8 cellular contexts compared by ENCODE assay signal in genomic region chr13:42883771-42884170, GRCh38.
A peak's percentile ranks its signal among the peaks of the same experiment; 100 is the strongest.
DNase-seq lines count a peak whose midpoint lies in the region; ATAC-seq and TF ChIP-seq lines count a peak whose summit lies in the region.

No MANE protein-coding gene starts in this region.

- H3K4me3 ChIP-seq in OCI-LY3 (ENCODE audit: low read length), result no peak overlapping the region
- no peak overlapping the region for H3K4me3 ChIP-seq in fibroblast of villous mesenchyme (ENCODE audit: low read depth, low read length)

- H3K27ac ChIP-seq in 22Rv1, result no peak overlapping the region
- H3K27ac ChIP-seq in OCI-LY3 (ENCODE audit: low read length), result no peak overlapping the region

- no peaks in the 10 kb centered on the region for H3K36me3 ChIP-seq in OCI-LY3 (replicated peaks; ENCODE audit: low read depth, low read length)

- H3K9me3 ChIP-seq in OCI-LY3 (ENCODE audit: insufficient read depth, low read length), result no peaks in the 10 kb centered on the region

- no peaks in the 10 kb centered on the region for H3K79me2 ChIP-seq in OCI-LY3 (ENCODE audit: low read length)

- TF ChIP-seq CTCF in 22Rv1 (IDR thresholded peaks at IDR 0.05), result peak; percentile 31
- TF ChIP-seq CTCF in OCI-LY3 (IDR thresholded peaks at IDR 0.05; ENCODE audit: low read depth, low read length), result peak; percentile 41
- TF ChIP-seq CTCF in fibroblast of villous mesenchyme (IDR thresholded peaks at IDR 0.05; ENCODE audit: insufficient read depth, low read depth, low read length), result peak; percentile 17

- no peaks in the 10 kb centered on the region for H3K9me3 Mint-ChIP-seq in stimulated activated memory B cell treated with anti-CD40 and anti-IgM and Interleukin-4, amounts not matched to agents 10 μg/mL and 1 μg/mL and 100 μg/mL, for 72 hours

- H4K20me1 ChIP-seq in OCI-LY3 (ENCODE audit: insufficient read depth, low read length), result no peaks in the 10 kb centered on the region

- peaks cover 30% of the 10 kb centered on the region for H3K36me3 Mint-ChIP-seq in stimulated activated memory B cell treated with anti-CD40 and anti-IgM and Interleukin-4, amounts not matched to agents 10 μg/mL and 1 μg/mL and 100 μg/mL, for 72 hours

- H3K4me1 ChIP-seq in OCI-LY3 (ENCODE audit: low read length), result no peaks in the 10 kb centered on the region

- no peak overlapping the region for H2AFZ ChIP-seq in OCI-LY3 (ENCODE audit: low read depth, low read length)

- no peak overlapping the region for H3K27ac Mint-ChIP-seq in stimulated activated memory B cell treated with anti-CD40 and anti-IgM and Interleukin-4, amounts not matched to agents 10 μg/mL and 1 μg/mL and 100 μg/mL, for 72 hours

- H3K4me3 Mint-ChIP-seq in stimulated activated memory B cell treated with anti-CD40 and anti-IgM and Interleukin-4, amounts not matched to agents 10 μg/mL and 1 μg/mL and 100 μg/mL, for 72 hours, result no peak overlapping the region

- ATAC-seq in stimulated activated memory B cell treated with anti-CD40 and anti-IgM and Interleukin-4, amounts not matched to agents 10 μg/mL and 1 μg/mL and 100 μg/mL, for 72 hours, result no peak

- H3K27me3 Mint-ChIP-seq in stimulated activated memory B cell treated with anti-CD40 and anti-IgM and Interleukin-4, amounts not matched to agents 10 μg/mL and 1 μg/mL and 100 μg/mL, for 72 hours, result no peaks in the 10 kb centered on the region

- H3K4me1 Mint-ChIP-seq in stimulated activated memory B cell treated with anti-CD40 and anti-IgM and Interleukin-4, amounts not matched to agents 10 μg/mL and 1 μg/mL and 100 μg/mL, for 72 hours, result no peaks in the 10 kb centered on the region

- H3K27me3 ChIP-seq in OCI-LY3 (ENCODE audit: low read depth, low read length), result peaks cover 14% of the 10 kb centered on the region

- H3K9ac ChIP-seq in OCI-LY3 (ENCODE audit: low read length), result no peak overlapping the region

- peak; percentile 58 for DNase-seq in H4 (ENCODE audit: low spot score)
- peak; percentile 71 for DNase-seq in fibroblast of villous mesenchyme (ENCODE audit: low read depth)
- DNase-seq in NCI-H2196 (lab: John Stamatoyannopoulos, UW; ENCODE audit: unreplicated experiment), result no peak
- no peak for DNase-seq in AML-193 (lab: John Stamatoyannopoulos, UW)
- no peak for DNase-seq in NK-92 treated with Interleukin-12 subunit alpha and Interleukin-12 subunit beta, amount 100 ng/mL, for 24 hours (lab: John Stamatoyannopoulos, UW)

- no peak overlapping the region for H3K4me2 ChIP-seq in OCI-LY3 (ENCODE audit: low read length)

Comparison
In these comparisons a context has a peak if more than half of its experiments do, and no peak if none do; other contexts are left out.
1. DNase-seq: peak in H4 (single experiment) and fibroblast of villous mesenchyme (single experiment); none in NCI-H2196 (single experiment), AML-193 (0 of 2) and NK-92 treated with Interleukin-12 subunit alpha and Interleukin-12 subunit beta, amount 100 ng/mL, for 24 hours (single experiment).
2. Peak in every context shown above with its lines, with median percentiles within 50 percentile points of each other: CTCF ChIP-seq.